Comparison of ENCODE assay signal across 27 cellular contexts in the genomic region with DNA sequence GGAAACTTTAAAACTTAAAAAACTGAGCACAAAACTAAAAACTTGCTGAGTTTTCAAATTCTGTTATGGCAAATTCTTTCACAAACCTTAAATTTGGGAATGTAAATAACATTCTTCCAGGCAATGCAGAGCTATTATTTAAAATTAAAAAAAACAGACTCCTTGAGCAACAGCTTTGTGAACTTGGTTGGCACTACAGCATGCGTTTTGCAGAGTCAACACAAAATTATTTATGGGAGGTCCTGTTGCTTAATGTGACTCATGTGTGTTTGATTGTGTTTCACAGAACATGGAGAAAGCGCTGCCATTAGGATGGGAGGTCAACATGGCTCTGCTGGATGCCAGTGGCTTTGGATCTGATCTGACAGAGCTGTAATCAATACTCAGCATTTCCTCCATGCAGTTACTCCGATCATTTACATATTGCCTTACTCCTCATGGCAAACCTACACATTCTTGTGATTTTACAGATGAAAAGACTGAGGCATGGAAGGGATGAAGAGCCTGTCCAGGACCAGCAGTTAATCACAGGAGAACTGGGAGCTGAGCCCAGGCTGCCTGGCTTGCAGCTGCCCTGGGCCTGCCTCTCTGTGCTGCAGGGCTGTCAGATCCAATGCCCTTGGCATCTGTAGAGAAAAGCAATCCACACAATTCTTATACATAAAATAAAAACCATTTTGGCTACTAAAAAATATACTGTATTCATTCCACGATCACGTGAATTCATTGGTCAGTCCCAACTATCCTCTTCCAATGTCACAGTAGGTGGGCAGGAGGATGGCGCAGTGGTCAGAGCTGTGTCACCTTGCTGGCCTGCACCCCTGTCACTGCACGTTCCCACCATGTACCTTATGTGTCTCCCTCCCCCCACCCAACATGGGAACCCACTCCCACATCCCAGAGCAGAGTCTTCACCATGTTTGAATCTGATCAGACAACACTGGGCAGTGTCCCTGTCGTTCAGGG.
A peak's percentile ranks its signal among the peaks of the same experiment; 100 is the strongest.
DNase-seq lines count a peak whose midpoint lies in the region; ATAC-seq, FAIRE-seq and TF ChIP-seq lines count a peak whose summit lies in the region.
"Had no signal": no experiment of that assay in that cellular context is flagged by ENCODE, and none has a peak within 500 bp of the region (broad histone marks: within the 10 kb centered on the region; RNA-seq: fewer than 3 reads in every experiment).

No MANE protein-coding gene starts in this region.

- DNase-seq in ELR (ENCODE audit: low read depth) = peak; percentile 6
- peak; percentile 16 for DNase-seq in LHCN-M2 (ENCODE audit: low read depth)
- peak; percentile 60 for DNase-seq in esophagus muscularis mucosa (ENCODE audit: extremely low spot score)
- peak; percentile 22 for DNase-seq in lung (ENCODE audit: low spot score)
- no peak for DNase-seq in foreskin keratinocyte
- DNase-seq in GM12892 (ENCODE audit: insufficient read length) = no peak
- DNase-seq in NCI-H2029 (lab: John Stamatoyannopoulos, UW) = no peak
- DNase-seq: activated CD4-positive, alpha-beta T cell treated with anti-CD3 and anti-CD28 coated beads, Interleukin-2, amount 50 U/mL, for 4 hours; activated gamma-delta T cell treated with Interleukin-2 at 50 U/mL for 16 hours; adrenal gland; dermis blood vessel endothelial cell; DND-41; kidney; mammary epithelial cell; MM.1S; NCI-H146; NCI-H2171 treated with DMSO at 0.1 percent for 48 hours; NCI-H526 treated with DMSO at 0.1 percent for 48 hours; stimulated activated CD4-positive, alpha-beta T cell treated with anti-CD3 and anti-CD28 coated beads, Interleukin-4, amount 100 ng/mL, for 1 hour; stimulated activated naive CD4-positive, alpha-beta T cell treated with Interleukin-2 at 50 U/mL for 16 hours; T-helper 9 cell had no signal

- H3K27ac ChIP-seq in esophagus muscularis mucosa (replicated peaks in 1 of 4) (no peak overlapping the region), lung (ENCODE audit: low read depth in 1 of 2, low read length in 1 of 2) (no peak overlapping the region), foreskin keratinocyte (no peak overlapping the region)
- H3K27ac ChIP-seq: adrenal gland, HL-60, tibial nerve had no signal

- no peak for TF ChIP-seq POLR2A in esophagus muscularis mucosa (IDR thresholded peaks at IDR 0.05; ENCODE audit: low read depth)
- no peak for TF ChIP-seq POLR2A in GM12892 (IDR thresholded peaks at IDR 0.05; ENCODE audit: low read depth, low read length)

- no peaks in the 10 kb centered on the region for H3K36me3 ChIP-seq in esophagus muscularis mucosa
- H3K36me3 ChIP-seq in lung (ENCODE audit: control insufficient read depth in 2 of 2, insufficient read depth in 2 of 2, low read length in 2 of 2) = no peaks in the 10 kb centered on the region
- H3K36me3 ChIP-seq: adrenal gland, tibial nerve had no signal

- no peak for TF ChIP-seq EP300 in esophagus muscularis mucosa (IDR thresholded peaks at IDR 0.05)

- H3K27me3 ChIP-seq in esophagus muscularis mucosa (no peaks in the 10 kb centered on the region), lung (ENCODE audit: control insufficient read depth, insufficient read depth) (no peaks in the 10 kb centered on the region), foreskin keratinocyte (no peaks in the 10 kb centered on the region)
- H3K27me3 ChIP-seq: tibial nerve had no signal

- 88% methylated on average over 7 of the region's 8 CpGs for WGBS in esophagus muscularis mucosa
- WGBS in lung, 2 donors = 82 to 83% methylated on average over 8 of the region's 8 CpGs

- no peak for TF ChIP-seq CTCF in esophagus muscularis mucosa (IDR thresholded peaks at IDR 0.05)
- no peak for TF ChIP-seq CTCF in lung (IDR thresholded peaks at IDR 0.05; ENCODE audit: control extremely low read depth, extremely low read depth)
- no peak for TF ChIP-seq CTCF in foreskin keratinocyte (conservative IDR thresholded peaks at IDR 0.05)

- H3K4me3 ChIP-seq in esophagus muscularis mucosa (no peak overlapping the region), lung (no peak overlapping the region)
- H3K4me3 ChIP-seq: adrenal gland, tibial nerve had no signal

- ATAC-seq in lung (ENCODE audit: insufficient read depth, low FRiP score) = no peak
- no peak for ATAC-seq in foreskin keratinocyte
- no peak for ATAC-seq in HG02759 (IDR thresholded peaks at IDR 0.05; ENCODE audit: unreplicated experiment)
- ATAC-seq: WTC11 had no signal

- H3K4me1 ChIP-seq in esophagus muscularis mucosa = peaks cover 0 to 21% (median 10%) of the 10 kb centered on the region in 4 donors
- H3K4me1 ChIP-seq in lung (ENCODE audit: control insufficient read depth in 2 of 2, insufficient read depth in 2 of 2, low read length in 2 of 2) = no peaks in the 10 kb centered on the region
- no peaks in the 10 kb centered on the region for H3K4me1 ChIP-seq in foreskin keratinocyte
- H3K4me1 ChIP-seq: adrenal gland had no signal

- FAIRE-seq in GM12892 (lab: Jason Lieb, UNC) = no peak
- FAIRE-seq: bronchial epithelial cell, H1, kidney had no signal

- intact Hi-C loops in esophagus muscularis mucosa (cut with DNase I) = no loop called here

- H3K9me3 ChIP-seq in esophagus muscularis mucosa = no peaks in the 10 kb centered on the region
- H3K9me3 ChIP-seq in lung (ENCODE audit: control insufficient read depth in 2 of 2, insufficient read depth in 1 of 2, low read length in 1 of 2) = peaks cover 0 to 2% of the 10 kb centered on the region in 2 donors
- H3K9me3 ChIP-seq: adrenal gland, tibial nerve had no signal

Comparison
In these comparisons a context has a peak if more than half of its experiments do, and no peak if none do; other contexts are left out.
1. DNase-seq: peak in ELR (single experiment), LHCN-M2 (single experiment), esophagus muscularis mucosa (single experiment) and lung (single experiment); none in foreskin keratinocyte (0 of 2), GM12892 (single experiment) and NCI-H2029 (single experiment).